1 cellular context compared by ENCODE assay signal in the genomic region with DNA sequence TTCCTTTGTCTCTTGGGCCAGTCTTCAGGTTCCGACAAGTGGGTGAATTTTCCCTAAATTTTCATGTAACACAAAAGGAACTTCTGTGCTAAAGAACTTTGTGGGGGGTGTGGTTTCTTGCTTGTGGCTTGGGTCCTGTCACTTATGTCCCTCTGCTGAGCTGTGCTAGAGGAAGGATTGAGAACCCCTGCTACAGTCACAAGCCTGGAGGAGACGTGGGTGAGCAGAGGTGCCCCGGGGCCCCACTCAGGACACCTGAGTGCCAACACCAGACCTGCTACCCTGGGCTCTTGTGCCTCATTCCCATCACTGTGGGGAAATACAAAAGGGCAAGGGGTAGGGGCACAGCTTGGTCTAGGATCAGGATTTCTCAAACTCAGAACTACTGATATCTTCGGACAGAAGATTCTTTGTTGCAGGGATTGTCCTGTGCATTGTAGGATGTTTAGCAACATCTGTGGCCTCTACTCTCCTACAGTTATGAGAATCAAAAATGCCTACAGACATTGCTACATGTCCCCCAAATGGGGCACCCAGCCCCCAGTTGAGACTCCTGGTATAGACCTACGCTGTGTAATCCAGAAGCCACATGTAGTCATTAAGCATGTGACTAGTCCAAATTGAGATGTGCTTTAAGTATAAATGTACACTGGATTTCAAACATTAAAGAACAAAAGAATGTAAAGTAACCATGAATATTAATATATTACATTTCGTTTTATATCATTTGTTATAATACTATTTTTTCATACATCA.
TF ChIP-seq lines count a peak whose summit lies in the region.

No MANE protein-coding gene starts in this region.

TF ChIP-seq in H1, 55 proteins besides CTCF, POLR2A, EP300 and RAD21:
- TF ChIP-seq YY1 (IDR thresholded peaks at IDR 0.05; ENCODE audit: low read depth, low read length): no peak
- no peak for TF ChIP-seq SIN3A (conservative IDR thresholded peaks at IDR 0.05 in 1 of 2, IDR thresholded peaks at IDR 0.05 in 1 of 2; ENCODE audit: low read depth in 1 of 2, low read length in 2 of 2)
